ENCODE assay signal across 12 cellular contexts in genomic region chr11:11988099-11988651, GRCh38. TPM values are rescaled to one million over a fixed set of nuclear protein-coding genes. Genes with fewer than 3 reads are reported as not detected.
DNase-seq lines count a peak whose midpoint lies in the region; ATAC-seq, FAIRE-seq and TF ChIP-seq lines count a peak whose summit lies in the region.
"Had no signal": no experiment of that assay in that cellular context is flagged by ENCODE, and none has a peak within 500 bp of the region (broad histone marks: within the 10 kb centered on the region; RNA-seq: fewer than 3 reads in every experiment).

No MANE protein-coding gene starts in this region.

- H3K27ac ChIP-seq in astrocyte (ENCODE audit: low read depth, low read length) (peak overlapping the region; percentile 94), transverse colon (peak overlapping the region in 3 of 4 donors; percentile 14 to 57 (median 45))

- H3K4me3 Mint-ChIP-seq in astrocyte (ENCODE audit: unreplicated experiment), result peak overlapping the region; percentile 23
- no peak overlapping the region for H3K4me3 Mint-ChIP-seq in glutamatergic neuron (ENCODE audit: unreplicated experiment)
- H3K4me3 Mint-ChIP-seq: dendritic cell treated with granulocyte-macrophage colony-stimulating factor and Interleukin-4, amounts not matched to agents 40 ng/mL and 50 ng/mL, for 4 days had no signal

- peak overlapping the region; percentile 74 for H3K9ac ChIP-seq in astrocyte (ENCODE audit: low read length)

- in situ Hi-C loops in transverse colon (cut with MboI; ENCODE audit: low pct_ligation_motif_present in 1 of 4, low pct_unique_long_range_greater_than_20kb in 1 of 4, low sequenced_read_pairs in 3 of 4), result no loop called here

- TF ChIP-seq POLR2A in transverse colon (IDR thresholded peaks at IDR 0.05), result no peak

- no peaks in the 10 kb centered on the region for H3K36me3 ChIP-seq in astrocyte (ENCODE audit: insufficient read depth, low read length)
- H3K36me3 ChIP-seq in transverse colon, result no peaks in the 10 kb centered on the region

- H3K36me3 Mint-ChIP-seq in astrocyte (ENCODE audit: low read depth, unreplicated experiment) (peaks cover 29% of the 10 kb centered on the region), glutamatergic neuron (ENCODE audit: unreplicated experiment) (peaks cover 11% of the 10 kb centered on the region)

- peak; percentile 49 for FAIRE-seq in astrocyte (lab: Jason Lieb, UNC)
- FAIRE-seq: keratinocyte had no signal

- H3K4me1 ChIP-seq in astrocyte (ENCODE audit: insufficient read depth, low read length) (peaks cover 71% of the 10 kb centered on the region), transverse colon (peaks cover 3 to 6% (median 4%) of the 10 kb centered on the region in 4 donors)

- no peaks in the 10 kb centered on the region for H3K27me3 ChIP-seq in astrocyte (ENCODE audit: insufficient read depth, low read length)
- H3K27me3 ChIP-seq in transverse colon, result no peaks in the 10 kb centered on the region

- peak overlapping the region; percentile 7 for H2AFZ ChIP-seq in astrocyte (ENCODE audit: low read depth, low read length)

- H3K4me3 ChIP-seq in astrocyte (ENCODE audit: insufficient read depth, low read depth, low read length) (no peak overlapping the region), transverse colon (no peak overlapping the region)

- no peak for TF ChIP-seq EP300 in transverse colon (IDR thresholded peaks at IDR 0.05; ENCODE audit: low read depth)

- DNase-seq in activated effector memory CD4-positive, alpha-beta T cell treated with anti-CD3 and anti-CD28 coated beads, Interleukin-2, amount 50 U/mL, for 16 hours, result peak; percentile 60
- no peak for DNase-seq in activated effector memory CD4-positive, alpha-beta T cell treated with Interleukin-2 at 50 U/mL for 16 hours
- DNase-seq in astrocyte (ENCODE audit: low read depth) (peak; percentile 84), glutamatergic neuron (no peak), transverse colon (no peak), NCI-H446 treated with DMSO at 0.1 percent for 48 hours (lab: John Stamatoyannopoulos, UW) (no peak), NCI-H2171 treated with DMSO at 0.1 percent for 48 hours (lab: John Stamatoyannopoulos, UW) (no peak)
- DNase-seq: NCI-H446, T-helper 1 cell had no signal

- H3K27me3 Mint-ChIP-seq in astrocyte (ENCODE audit: low read depth, unreplicated experiment), result no peaks in the 10 kb centered on the region
- H3K27me3 Mint-ChIP-seq in glutamatergic neuron (ENCODE audit: unreplicated experiment), result peaks cover 3% of the 10 kb centered on the region

- intact Hi-C loops in transverse colon (cut with DNase I; ENCODE audit: low total_unique reads), result no loop called here

- H3K4me2 ChIP-seq in astrocyte (ENCODE audit: low read length), result peak overlapping the region; percentile 71

- TF ChIP-seq CTCF in astrocyte (IDR thresholded peaks at IDR 0.05; ENCODE audit: insufficient read depth, low read depth, low read length) (no peak), glutamatergic neuron (IDR thresholded peaks at IDR 0.05; ENCODE audit: partially characterized antibody, unreplicated experiment) (peak; percentile 28), transverse colon (IDR thresholded peaks at IDR 0.05) (no peak)

- H3K27ac Mint-ChIP-seq in astrocyte (ENCODE audit: unreplicated experiment) (peak overlapping the region; percentile 94), glutamatergic neuron (ENCODE audit: unreplicated experiment) (no peak overlapping the region)
- H3K27ac Mint-ChIP-seq: dendritic cell treated with granulocyte-macrophage colony-stimulating factor and Interleukin-4, amounts not matched to agents 40 ng/mL and 50 ng/mL, for 4 days had no signal

- H3K9me3 ChIP-seq in astrocyte (ENCODE audit: insufficient read depth, low read depth, low read length) (no peaks in the 10 kb centered on the region), transverse colon (no peaks in the 10 kb centered on the region)

- H4K20me1 ChIP-seq in astrocyte (ENCODE audit: insufficient read depth, low read length), result no peaks in the 10 kb centered on the region

- H3K4me1 Mint-ChIP-seq in astrocyte (ENCODE audit: low read depth, unreplicated experiment), result peaks cover 70% of the 10 kb centered on the region
- peaks cover 9% of the 10 kb centered on the region for H3K4me1 Mint-ChIP-seq in glutamatergic neuron (ENCODE audit: low read depth, unreplicated experiment)

- H3K9me3 Mint-ChIP-seq in astrocyte (ENCODE audit: unreplicated experiment) (no peaks in the 10 kb centered on the region), glutamatergic neuron (ENCODE audit: unreplicated experiment) (peaks cover 2% of the 10 kb centered on the region)
- H3K9me3 Mint-ChIP-seq: dendritic cell treated with granulocyte-macrophage colony-stimulating factor and Interleukin-4, amounts not matched to agents 40 ng/mL and 50 ng/mL, for 4 days had no signal

- no peak for ATAC-seq in GM19035 (IDR thresholded peaks at IDR 0.05; ENCODE audit: unreplicated experiment)

- peaks cover 18% of the 10 kb centered on the region for H3K79me2 ChIP-seq in astrocyte (ENCODE audit: insufficient read depth, low read length)

- WGBS in transverse colon (ENCODE audit: low coverage in 1 of 2), 2 donors, result 65 to 81% methylated on average over 3 to 7 of the region's 7 CpGs

RNA-seq across cellular contexts. Expression of gene DKK3, which starts 20.3 kb away (rescaled TPM):
- 307 and 328 TPM in 2 replicates for total RNA-seq in astrocyte
- 131 TPM for total RNA-seq in glutamatergic neuron (ENCODE audit: unreplicated experiment)
- total RNA-seq in transverse colon, result 100 to 1,000 TPM in 1 of 4 donors, 10 to 100 TPM in 3; 27.2 to 181 (median 40.1) TPM

Comparison
In these comparisons a context has a peak if more than half of its experiments do, and no peak if none do; other contexts are left out.
1. DNase-seq: peak in activated effector memory CD4-positive, alpha-beta T cell treated with anti-CD3 and anti-CD28 coated beads, Interleukin-2, amount 50 U/mL, for 16 hours (single experiment) and astrocyte (single experiment); none in activated effector memory CD4-positive, alpha-beta T cell treated with Interleukin-2 at 50 U/mL for 16 hours (single experiment), glutamatergic neuron (single experiment), transverse colon (single experiment), NCI-H446 treated with DMSO at 0.1 percent for 48 hours (single experiment) and NCI-H2171 treated with DMSO at 0.1 percent for 48 hours (single experiment).